In genomic region chr16:52265446-52265861, GRCh38 we compare ENCODE assay signal across 15 cellular contexts.
DNase-seq lines count a peak whose midpoint lies in the region; ATAC-seq lines count a peak whose summit lies in the region.
"Had no signal": no experiment of that assay in that cellular context is flagged by ENCODE, and none has a peak within 500 bp of the region (broad histone marks: within the 10 kb centered on the region; RNA-seq: fewer than 3 reads in every experiment).

No MANE protein-coding gene starts in this region.

- no peak overlapping the region for H3K9ac ChIP-seq in iPS-18a (ENCODE audit: low read length)

- no peak overlapping the region for H3K27ac Mint-ChIP-seq in effector memory CD8-positive, alpha-beta T cell
- H3K27ac Mint-ChIP-seq: activated CD8-positive, alpha-beta T cell treated with anti-CD3 and anti-CD28 coated beads for 36 hours had no signal

- H3K4me3 ChIP-seq in iPS-18a (ENCODE audit: low read length): peak overlapping the region; percentile 18
- H3K4me3 ChIP-seq: colonic mucosa, SK-N-MC, suprapubic skin had no signal

- no peak overlapping the region for H3K4me3 Mint-ChIP-seq in effector memory CD8-positive, alpha-beta T cell
- H3K4me3 Mint-ChIP-seq: activated CD8-positive, alpha-beta T cell treated with anti-CD3 and anti-CD28 coated beads for 36 hours had no signal

- no peaks in the 10 kb centered on the region for H3K4me1 Mint-ChIP-seq in effector memory CD8-positive, alpha-beta T cell (ENCODE audit: low read depth in 2 of 2)

- no peak for ATAC-seq in GM21619 (IDR thresholded peaks at IDR 0.05; ENCODE audit: unreplicated experiment)
- ATAC-seq in effector memory CD8-positive, alpha-beta T cell (replicated peaks): no peak
- ATAC-seq: activated CD8-positive, alpha-beta T cell treated with anti-CD3 and anti-CD28 coated beads for 36 hours; HCT116 had no signal

- H3K27me3 ChIP-seq in iPS-18a (ENCODE audit: control insufficient read depth, insufficient read depth, low read length): no peaks in the 10 kb centered on the region
- H3K27me3 ChIP-seq: colonic mucosa, suprapubic skin had no signal

- peak; percentile 88 for DNase-seq in DMS79 treated with DMSO at 0.1 percent for 48 hours (lab: John Stamatoyannopoulos, UW)
- peak; percentile 100 for DNase-seq in NCI-H1105 treated with DMSO at 0.1 percent for 48 hours (lab: John Stamatoyannopoulos, UW)
- DNase-seq in NCI-H69 (lab: John Stamatoyannopoulos, UW): peak; percentile 93
- no peak for DNase-seq in NCI-H524 (lab: John Stamatoyannopoulos, UW)
- no peak for DNase-seq in globus pallidus (ENCODE audit: low spot score)
- no peak for DNase-seq in effector memory CD8-positive, alpha-beta T cell
- DNase-seq: activated CD8-positive, alpha-beta T cell treated with anti-CD3 and anti-CD28 coated beads for 36 hours; colonic mucosa; erythroblast; NK-92 treated with Interleukin-12 subunit alpha and Interleukin-12 subunit beta, amount 100 ng/mL, for 24 hours had no signal

- peaks cover 5 to 16% of the 10 kb centered on the region in 2 donors for H3K9me3 Mint-ChIP-seq in effector memory CD8-positive, alpha-beta T cell
- H3K9me3 Mint-ChIP-seq: activated CD8-positive, alpha-beta T cell treated with anti-CD3 and anti-CD28 coated beads for 36 hours had no signal

- H3K9me3 ChIP-seq in iPS-18a (ENCODE audit: control insufficient read depth, low read depth, low read length): no peaks in the 10 kb centered on the region
- H3K9me3 ChIP-seq: colonic mucosa, suprapubic skin had no signal

- no peak overlapping the region for H3K27ac ChIP-seq in iPS-18a (ENCODE audit: low read length)
- H3K27ac ChIP-seq: colonic mucosa, SK-N-MC, suprapubic skin had no signal

- H3K27me3 Mint-ChIP-seq in effector memory CD8-positive, alpha-beta T cell: no peaks in the 10 kb centered on the region
- H3K27me3 Mint-ChIP-seq: activated CD8-positive, alpha-beta T cell treated with anti-CD3 and anti-CD28 coated beads for 36 hours had no signal

- H3K36me3 ChIP-seq in iPS-18a (ENCODE audit: control insufficient read depth, low read depth, low read length): no peaks in the 10 kb centered on the region
- H3K36me3 ChIP-seq: colonic mucosa, suprapubic skin had no signal

- H3K4me1 ChIP-seq in iPS-18a (ENCODE audit: control insufficient read depth, low read depth, low read length): peaks cover 44% of the 10 kb centered on the region
- H3K4me1 ChIP-seq: colonic mucosa, suprapubic skin had no signal

- no peaks in the 10 kb centered on the region for H3K36me3 Mint-ChIP-seq in effector memory CD8-positive, alpha-beta T cell (ENCODE audit: insufficient read depth)

Comparison
In these comparisons a context has a peak if more than half of its experiments do, and no peak if none do; other contexts are left out.
1. DNase-seq: peak in DMS79 treated with DMSO at 0.1 percent for 48 hours (single experiment), NCI-H1105 treated with DMSO at 0.1 percent for 48 hours (single experiment) and NCI-H69 (single experiment); none in NCI-H524 (0 of 2), globus pallidus (single experiment) and effector memory CD8-positive, alpha-beta T cell (0 of 3).